Comparison of ENCODE assay signal across 25 cellular contexts in the genomic region with DNA sequence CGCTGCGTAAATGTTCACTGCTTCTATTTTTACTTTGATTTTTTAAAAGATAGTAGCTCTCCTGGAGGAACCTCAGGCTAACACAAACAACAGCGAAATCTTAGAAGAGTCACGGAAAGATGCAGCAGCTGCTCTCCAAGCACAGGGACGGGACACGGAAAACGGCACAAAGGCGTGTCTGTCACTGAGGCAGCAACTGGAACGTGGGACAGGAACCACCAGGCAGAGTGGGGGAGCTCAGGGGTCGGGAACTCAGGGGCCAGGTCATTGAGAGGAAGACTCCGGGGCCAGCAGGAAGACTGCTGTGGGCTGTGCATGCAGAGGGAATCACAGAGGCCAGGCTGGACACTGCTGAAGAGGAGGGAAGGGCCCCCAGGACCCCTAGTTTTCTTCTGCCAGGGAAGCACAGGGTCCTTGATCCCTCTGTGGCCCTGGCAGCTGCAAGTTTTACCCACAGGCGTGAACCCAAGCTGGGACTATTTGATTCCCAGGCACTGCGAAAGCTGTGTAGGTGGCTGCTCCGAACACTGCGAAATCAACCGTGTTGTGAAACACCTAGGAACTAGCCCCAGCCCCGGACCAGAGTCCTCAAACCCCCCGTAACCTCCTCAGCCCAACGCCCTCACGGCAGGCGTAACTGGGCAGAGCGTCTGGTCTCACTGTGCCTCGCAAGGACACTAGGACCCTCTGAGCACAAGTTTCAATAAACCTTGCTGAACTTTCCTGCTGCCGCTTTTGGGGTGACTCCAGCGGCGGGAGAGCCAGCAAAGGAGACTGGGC.
"Had no signal": no experiment of that assay in that cellular context is flagged by ENCODE, and none has a peak within 500 bp of the region (broad histone marks: within the 10 kb centered on the region; RNA-seq: fewer than 3 reads in every experiment).

No MANE protein-coding gene starts in this region.

- H3K9me3 Mint-ChIP-seq: activated B cell treated with CpG ODN at 0.5 μM for 24 hours; dendritic cell treated with granulocyte-macrophage colony-stimulating factor and Interleukin-4, amounts not matched to agents 40 ng/mL and 50 ng/mL, for 4 days; memory B cell had no signal

- H3K4me3 Mint-ChIP-seq: activated B cell treated with CpG ODN at 0.5 μM for 24 hours; activated CD4-positive, alpha-beta memory T cell treated with anti-CD3 and anti-CD28 coated beads for 36 hours; dendritic cell treated with granulocyte-macrophage colony-stimulating factor and Interleukin-4, amounts not matched to agents 40 ng/mL and 50 ng/mL, for 4 days; memory B cell; naive thymus-derived CD4-positive, alpha-beta T cell; T-cell had no signal

- DNase-seq: activated B cell treated with CpG ODN at 0.5 μM for 24 hours; activated CD4-positive, alpha-beta memory T cell treated with anti-CD3 and anti-CD28 coated beads for 36 hours; activated CD4-positive, alpha-beta T cell treated with anti-CD3 and anti-CD28 coated beads for 4 hours; activated gamma-delta T cell; activated T-cell treated with anti-CD3 and anti-CD28 coated beads, Interleukin-2, amount 50 U/mL, for 48 hours; cerebellar nuclear complex; effector CD8-positive, alpha-beta T cell; kidney glomerular epithelial cell; left ventricle myocardium superior; mucosa of descending colon; naive thymus-derived CD4-positive, alpha-beta T cell; posterior cingulate gyrus; stimulated activated CD4-positive, alpha-beta T cell treated with anti-CD3 and anti-CD28 coated beads, Interleukin-4, amount 100 ng/mL, for 1 hour; T-cell; T-helper 9 cell had no signal

- H3K36me3 Mint-ChIP-seq: activated CD4-positive, alpha-beta memory T cell treated with anti-CD3 and anti-CD28 coated beads for 36 hours; activated naive CD4-positive, alpha-beta T cell treated with anti-CD3 and anti-CD28 coated beads, Interleukin-2, amount 50 U/mL, for 72 hours had no signal

- H3K27ac ChIP-seq: adrenal gland, breast epithelium, esophagus muscularis mucosa, gastroesophageal sphincter, heart left ventricle, skin epidermis, thoracic aorta had no signal

- H3K27me3 ChIP-seq: adrenal gland, breast epithelium, esophagus muscularis mucosa, gastroesophageal sphincter, heart left ventricle had no signal

- ATAC-seq: activated naive CD4-positive, alpha-beta T cell treated with anti-CD3 and anti-CD28 coated beads, Interleukin-2, amount 50 U/mL, for 72 hours; gastroesophageal sphincter; heart left ventricle; left ventricle myocardium superior; mucosa of descending colon; naive thymus-derived CD4-positive, alpha-beta T cell; T-cell had no signal

- H3K9me3 ChIP-seq: adrenal gland, breast epithelium, esophagus muscularis mucosa, gastroesophageal sphincter, heart left ventricle, mucosa of descending colon, thoracic aorta had no signal

- H3K27me3 Mint-ChIP-seq: activated B cell treated with CpG ODN at 0.5 μM for 24 hours; activated CD4-positive, alpha-beta memory T cell treated with anti-CD3 and anti-CD28 coated beads for 36 hours; dendritic cell treated with granulocyte-macrophage colony-stimulating factor and Interleukin-4, amounts not matched to agents 40 ng/mL and 50 ng/mL, for 4 days; naive thymus-derived CD4-positive, alpha-beta T cell; T-cell had no signal

- H3K36me3 ChIP-seq: adrenal gland, breast epithelium, esophagus muscularis mucosa, gastroesophageal sphincter, heart left ventricle, thoracic aorta had no signal

- H3K4me1 Mint-ChIP-seq: activated B cell treated with CpG ODN at 0.5 μM for 24 hours; memory B cell; naive thymus-derived CD4-positive, alpha-beta T cell; T-cell had no signal

- H3K4me1 ChIP-seq: adrenal gland, breast epithelium, esophagus muscularis mucosa, gastroesophageal sphincter, heart left ventricle had no signal

- H3K27ac Mint-ChIP-seq: activated B cell treated with CpG ODN at 0.5 μM for 24 hours; activated CD4-positive, alpha-beta memory T cell treated with anti-CD3 and anti-CD28 coated beads for 36 hours; dendritic cell treated with granulocyte-macrophage colony-stimulating factor and Interleukin-4, amounts not matched to agents 40 ng/mL and 50 ng/mL, for 4 days; memory B cell; naive thymus-derived CD4-positive, alpha-beta T cell; T-cell had no signal

- H3K4me3 ChIP-seq: adrenal gland, breast epithelium, esophagus muscularis mucosa, gastroesophageal sphincter, heart left ventricle, mucosa of descending colon, skin epidermis, thoracic aorta had no signal
